Comparison of ENCODE assay signal across 39 cellular contexts in genomic region chr14:66225337-66225736, GRCh38.
"Had no signal": no experiment of that assay in that cellular context is flagged by ENCODE, and none has a peak within 500 bp of the region (broad histone marks: within the 10 kb centered on the region; RNA-seq: fewer than 3 reads in every experiment).

No MANE protein-coding gene starts in this region.

- H3K36me3 Mint-ChIP-seq: activated CD8-positive, alpha-beta memory T cell treated with anti-CD3 and anti-CD28 coated beads, Interleukin-2, amount 10 ng/mL, durations not matched to agents 7 days and 5 days; activated naive CD4-positive, alpha-beta T cell treated with anti-CD3 and anti-CD28 coated beads, Interleukin-2, amount 10 ng/mL, durations not matched to agents 7 days and 5 days; activated naive CD8-positive, alpha-beta T cell treated with anti-CD3 and anti-CD28 coated beads, Interleukin-2, amount 10 ng/mL, durations not matched to agents 7 days and 5 days; brain had no signal

- H3K9me3 Mint-ChIP-seq: central memory CD8-positive, alpha-beta T cell had no signal

- H3K27me3 ChIP-seq: ascending aorta, cardiac muscle cell had no signal

- H3K27ac Mint-ChIP-seq: activated CD4-positive, alpha-beta memory T cell treated with anti-CD3 and anti-CD28 coated beads, Interleukin-2, amount 10 ng/mL, durations not matched to agents 7 days and 5 days; activated CD4-positive, alpha-beta T cell treated with anti-CD3 and anti-CD28 coated beads for 36 hours; activated CD4-positive, alpha-beta T cell treated with anti-CD3 and anti-CD28 coated beads, Interleukin-2, amount 10 ng/mL, durations not matched to agents 7 days and 5 days; activated CD8-positive, alpha-beta memory T cell treated with anti-CD3 and anti-CD28 coated beads, Interleukin-2, amount 10 ng/mL, durations not matched to agents 7 days and 5 days; activated CD8-positive, alpha-beta T cell treated with anti-CD3 and anti-CD28 coated beads, Interleukin-2, amount 10 ng/mL, durations not matched to agents 7 days and 5 days; activated naive CD4-positive, alpha-beta T cell treated with anti-CD3 and anti-CD28 coated beads, Interleukin-2, amount 10 ng/mL, durations not matched to agents 7 days and 5 days; activated naive CD4-positive, alpha-beta T cell treated with anti-CD3 and anti-CD28 coated beads, Interleukin-2, amount 50 U/mL, for 24 hours; activated naive CD8-positive, alpha-beta T cell; activated naive CD8-positive, alpha-beta T cell treated with anti-CD3 and anti-CD28 coated beads, Interleukin-2, amount 10 ng/mL, durations not matched to agents 7 days and 5 days; activated naive CD8-positive, alpha-beta T cell treated with anti-CD3 and anti-CD28 coated beads, Interleukin-2, amount 50 U/mL, for 24 hours; activated T-cell treated with anti-CD3 and anti-CD28 coated beads, Interleukin-2, amount 50 U/mL, for 24 hours; activated T-helper 2 cell treated with anti-CD3 and anti-CD28 coated beads, Interferon-gamma antibody, Interleukin-2, Interleukin-4, amounts not matched to agents 10 μg/mL and 5 μg/mL and 100 μg/mL, durations not matched to agents 14 hours and 24 hours and 36 hours; brain; T-helper 1 cell treated with Interleukin-12 subunit alpha and Interleukin-12 subunit beta and Interleukin-4 antibody, amounts not matched to agents 30 μg/mL and 1 μg/mL, for 36 hours; T-helper 2 cell treated with Interferon-gamma antibody and Interleukin-4, amounts not matched to agents 5 μg/mL and 100 μg/mL, for 36 hours; WTC11 had no signal

- ATAC-seq: activated CD4-positive, alpha-beta T cell treated with anti-CD3 and anti-CD28 coated beads for 36 hours; activated CD4-positive, CD25-positive, alpha-beta regulatory T cell treated with anti-CD3 and anti-CD28 coated beads, Interleukin-2, amount 50 U/mL, for 24 hours; activated CD8-positive, alpha-beta memory T cell treated with anti-CD3 and anti-CD28 coated beads, Interleukin-2, amount 10 ng/mL, durations not matched to agents 7 days and 5 days; activated CD8-positive, alpha-beta T cell treated with anti-CD3 and anti-CD28 coated beads, Interleukin-2, amount 10 ng/mL, durations not matched to agents 7 days and 5 days; activated naive CD8-positive, alpha-beta T cell treated with anti-CD3 and anti-CD28 coated beads, Interleukin-2, amount 50 U/mL, for 24 hours; WTC11 had no signal

- H3K4me1 ChIP-seq: ascending aorta had no signal

- H3K4me3 ChIP-seq: ascending aorta, cardiac muscle cell had no signal

- H3K36me3 ChIP-seq: ascending aorta, cardiac muscle cell, WERI-Rb-1 had no signal

- FAIRE-seq: bronchial epithelial cell had no signal

- H3K4me1 Mint-ChIP-seq: activated naive CD4-positive, alpha-beta T cell treated with anti-CD3 and anti-CD28 coated beads, Interleukin-2, amount 10 ng/mL, durations not matched to agents 7 days and 5 days; activated naive CD4-positive, alpha-beta T cell treated with anti-CD3 and anti-CD28 coated beads, Interleukin-2, amount 50 U/mL, for 24 hours; activated naive CD8-positive, alpha-beta T cell treated with anti-CD3 and anti-CD28 coated beads, Interleukin-2, amount 10 ng/mL, durations not matched to agents 7 days and 5 days; brain; central memory CD8-positive, alpha-beta T cell had no signal

- DNase-seq: activated CD4-positive, alpha-beta memory T cell treated with anti-CD3 and anti-CD28 coated beads, Interleukin-2, amount 10 ng/mL, durations not matched to agents 7 days and 5 days; activated CD4-positive, alpha-beta T cell treated with anti-CD3 and anti-CD28 coated beads for 1 hour; activated CD4-positive, alpha-beta T cell treated with anti-CD3 and anti-CD28 coated beads for 36 hours; activated CD4-positive, alpha-beta T cell treated with anti-CD3 and anti-CD28 coated beads for 48 hours; activated CD4-positive, alpha-beta T cell treated with anti-CD3 and anti-CD28 coated beads, Interleukin-2, amount 10 ng/mL, durations not matched to agents 7 days and 5 days; activated CD4-positive, alpha-beta T cell treated with anti-CD3 and anti-CD28 coated beads, Interleukin-2, amount 50 U/mL, for 48 hours; activated CD4-positive, CD25-positive, alpha-beta regulatory T cell; activated CD8-positive, alpha-beta memory T cell treated with anti-CD3 and anti-CD28 coated beads for 24 hours; activated CD8-positive, alpha-beta memory T cell treated with anti-CD3 and anti-CD28 coated beads, Interleukin-2, amount 10 ng/mL, durations not matched to agents 7 days and 5 days; activated CD8-positive, alpha-beta memory T cell treated with anti-CD3 and anti-CD28 coated beads, Interleukin-2, amount 50 U/mL, for 48 hours; activated CD8-positive, alpha-beta T cell treated with anti-CD3 and anti-CD28 coated beads, Interleukin-2, amount 10 ng/mL, durations not matched to agents 7 days and 5 days; activated effector memory CD4-positive, alpha-beta T cell treated with Interleukin-2 at 50 U/mL for 16 hours; activated gamma-delta T cell; activated naive CD4-positive, alpha-beta T cell treated with anti-CD3 and anti-CD28 coated beads, Interleukin-2, amount 10 ng/mL, durations not matched to agents 7 days and 5 days; activated naive CD4-positive, alpha-beta T cell treated with Interleukin-2 at 50 U/mL for 16 hours; activated naive CD8-positive, alpha-beta T cell treated with anti-CD3 and anti-CD28 coated beads, Interleukin-2, amount 10 ng/mL, durations not matched to agents 7 days and 5 days; activated naive CD8-positive, alpha-beta T cell treated with anti-CD3 and anti-CD28 coated beads, Interleukin-2, amount 50 U/mL, for 24 hours; activated T-cell treated with anti-CD3 and anti-CD28 coated beads, Interleukin-2, amount 50 U/mL, for 24 hours; activated T-cell treated with anti-CD3 and anti-CD28 coated beads, Interleukin-2, amount 50 U/mL, for 48 hours; amygdala; anterior cingulate cortex; caudate nucleus; cerebellar nuclear complex; T-helper 1 cell; T-helper 2 cell; T-helper 9 cell; WERI-Rb-1 had no signal

- H3K27ac ChIP-seq: ascending aorta, cardiac muscle cell, WERI-Rb-1 had no signal

- H3K27me3 Mint-ChIP-seq: activated naive CD4-positive, alpha-beta T cell treated with anti-CD3 and anti-CD28 coated beads, Interleukin-2, amount 10 ng/mL, durations not matched to agents 7 days and 5 days; activated naive CD4-positive, alpha-beta T cell treated with anti-CD3 and anti-CD28 coated beads, Interleukin-2, amount 50 U/mL, for 24 hours had no signal

- H3K4me3 Mint-ChIP-seq: activated CD4-positive, alpha-beta memory T cell treated with anti-CD3 and anti-CD28 coated beads, Interleukin-2, amount 10 ng/mL, durations not matched to agents 7 days and 5 days; activated CD4-positive, alpha-beta T cell treated with anti-CD3 and anti-CD28 coated beads for 36 hours; activated CD4-positive, alpha-beta T cell treated with anti-CD3 and anti-CD28 coated beads, Interleukin-2, amount 10 ng/mL, durations not matched to agents 7 days and 5 days; activated CD8-positive, alpha-beta memory T cell treated with anti-CD3 and anti-CD28 coated beads, Interleukin-2, amount 10 ng/mL, durations not matched to agents 7 days and 5 days; activated CD8-positive, alpha-beta T cell treated with anti-CD3 and anti-CD28 coated beads, Interleukin-2, amount 10 ng/mL, durations not matched to agents 7 days and 5 days; activated naive CD4-positive, alpha-beta T cell treated with anti-CD3 and anti-CD28 coated beads, Interleukin-2, amount 10 ng/mL, durations not matched to agents 7 days and 5 days; activated naive CD4-positive, alpha-beta T cell treated with anti-CD3 and anti-CD28 coated beads, Interleukin-2, amount 50 U/mL, for 24 hours; activated naive CD8-positive, alpha-beta T cell; activated naive CD8-positive, alpha-beta T cell treated with anti-CD3 and anti-CD28 coated beads, Interleukin-2, amount 10 ng/mL, durations not matched to agents 7 days and 5 days; activated naive CD8-positive, alpha-beta T cell treated with anti-CD3 and anti-CD28 coated beads, Interleukin-2, amount 50 U/mL, for 24 hours; activated T-cell treated with anti-CD3 and anti-CD28 coated beads, Interleukin-2, amount 50 U/mL, for 24 hours; brain; central memory CD8-positive, alpha-beta T cell; T-helper 1 cell treated with Interleukin-12 subunit alpha and Interleukin-12 subunit beta and Interleukin-4 antibody, amounts not matched to agents 30 μg/mL and 1 μg/mL, for 36 hours; T-helper 2 cell treated with Interferon-gamma antibody and Interleukin-4, amounts not matched to agents 5 μg/mL and 100 μg/mL, for 36 hours; WTC11 had no signal
